Comparison of ENCODE assay signal across 11 cellular contexts in the genomic region with DNA sequence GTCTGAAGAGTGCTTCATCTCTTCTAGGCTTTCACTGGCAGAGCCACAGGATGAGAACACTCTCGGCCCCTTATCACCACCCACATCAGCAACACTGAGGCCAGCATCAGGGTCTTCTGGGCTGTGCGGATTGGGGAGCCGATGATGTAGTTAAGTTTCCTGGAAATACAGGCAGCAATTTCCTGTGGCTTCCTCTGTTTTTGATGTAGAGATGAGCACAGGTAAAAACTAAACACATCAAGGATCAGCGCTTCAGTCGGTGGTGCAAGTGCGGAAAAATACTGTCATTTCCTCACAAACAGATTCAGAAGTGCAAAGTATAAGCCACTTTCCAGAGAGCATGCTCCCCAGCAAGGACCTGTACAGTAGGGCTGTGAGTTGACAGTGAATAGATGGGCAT.
DNase-seq lines count a peak whose midpoint lies in the region; ATAC-seq and TF ChIP-seq lines count a peak whose summit lies in the region.
"Had no signal": no experiment of that assay in that cellular context is flagged by ENCODE, and none has a peak within 500 bp of the region (broad histone marks: within the 10 kb centered on the region; RNA-seq: fewer than 3 reads in every experiment).

No MANE protein-coding gene starts in this region.

- peak; percentile 83 for ATAC-seq in CD8-positive, alpha-beta T cell
- peak; percentile 88 for ATAC-seq in activated CD8-positive, alpha-beta T cell treated with anti-CD3 and anti-CD28 coated beads, Interleukin-2, amount 10 ng/mL, durations not matched to agents 7 days and 5 days
- no peak for ATAC-seq in upper lobe of right lung
- ATAC-seq in GM21526 (IDR thresholded peaks at IDR 0.05; ENCODE audit: low FRiP score, unreplicated experiment), result no peak

- no peak for TF ChIP-seq CTCF in CD8-positive, alpha-beta T cell (IDR thresholded peaks at IDR 0.05)
- TF ChIP-seq CTCF in upper lobe of right lung (IDR thresholded peaks at IDR 0.05) (no peak), hepatocyte (IDR thresholded peaks at IDR 0.05; ENCODE audit: poor library complexity) (no peak)

- 81% methylated on average over 6 of the region's 6 CpGs for WGBS in hepatocyte (ENCODE audit: low lambda C conversion rate, missing lambda C conversion rate)

- no peaks in the 10 kb centered on the region for H3K36me3 ChIP-seq in CD8-positive, alpha-beta T cell (ENCODE audit: insufficient read depth, low read length)
- H3K36me3 ChIP-seq in upper lobe of right lung, result no peaks in the 10 kb centered on the region
- no peaks in the 10 kb centered on the region for H3K36me3 ChIP-seq in hepatocyte (replicated peaks; ENCODE audit: insufficient read depth, low read depth)
- H3K36me3 ChIP-seq: spleen had no signal

- H3K4me3 ChIP-seq in CD8-positive, alpha-beta T cell (ENCODE audit: low read depth, low read length), result peak overlapping the region; percentile 14
- no peak overlapping the region for H3K4me3 ChIP-seq in upper lobe of right lung
- no peak overlapping the region for H3K4me3 ChIP-seq in hepatocyte
- H3K4me3 ChIP-seq: spleen had no signal

- no peaks in the 10 kb centered on the region for H3K9me2 ChIP-seq in hepatocyte (replicated peaks; ENCODE audit: insufficient read depth)

- DNase-seq in CD8-positive, alpha-beta T cell, result peak; percentile 33 to 87 (median 70)
- peak; percentile 92 for DNase-seq in activated CD8-positive, alpha-beta T cell treated with anti-CD3 and anti-CD28 coated beads, Interleukin-2, amount 10 ng/mL, durations not matched to agents 7 days and 5 days
- DNase-seq in activated naive CD8-positive, alpha-beta T cell treated with anti-CD3 and anti-CD28 coated beads, Interleukin-2, amount 50 U/mL, for 16 hours (ENCODE audit: low read depth, low spot score), result peak; percentile 62
- peak; percentile 41 to 74 (median 53) for DNase-seq in stimulated activated CD4-positive, alpha-beta T cell treated with anti-CD3 and anti-CD28 coated beads, TNF-alpha, amount 100 ng/mL, for 24 hours (ENCODE audit: low read depth in 3 of 3)
- DNase-seq in anterior cingulate cortex (lab: John Stamatoyannopoulos, UW) (no peak), upper lobe of right lung (no peak), hepatocyte (ENCODE audit: low spot score) (no peak)
- DNase-seq: GF-D8, NCI-H2029 treated with DMSO at 0.1 percent for 48 hours, spleen had no signal

- no peak overlapping the region for H3K4me2 ChIP-seq in hepatocyte

- H3K27me3 ChIP-seq in CD8-positive, alpha-beta T cell (ENCODE audit: insufficient read depth, low read length), result no peaks in the 10 kb centered on the region
- no peaks in the 10 kb centered on the region for H3K27me3 ChIP-seq in upper lobe of right lung
- no peaks in the 10 kb centered on the region for H3K27me3 ChIP-seq in hepatocyte
- H3K27me3 ChIP-seq: spleen had no signal

- no peaks in the 10 kb centered on the region for H3K79me2 ChIP-seq in hepatocyte

- CTCF ChIA-PET in CD8-positive, alpha-beta T cell (lab: Charles Lee), result interaction anchor here (1.3 to 1.8 kb wide), 2 partner anchors 10 to 40 kb away, joined by 3 to 5 read pairs; no protein-coding TSS in a partner anchor
- CTCF ChIA-PET in activated CD8-positive, alpha-beta T cell treated with anti-CD3 and anti-CD28 coated beads, Interleukin-2, amount 10 ng/mL, durations not matched to agents 7 days and 5 days (lab: Charles Lee), result interaction anchor here (1.2 to 2.6 kb wide), 4 partner anchors 14 to 40 kb away, joined by 3 to 13 read pairs (median 6); no protein-coding TSS in a partner anchor

- POLR2A ChIA-PET in CD8-positive, alpha-beta T cell (lab: Charles Lee), result interaction anchor here (1.0 to 2.2 kb wide), 2 partner anchors 15 to 40 kb away, joined by 5 to 7 read pairs; no protein-coding TSS in a partner anchor
- POLR2A ChIA-PET in activated CD8-positive, alpha-beta T cell treated with anti-CD3 and anti-CD28 coated beads, Interleukin-2, amount 10 ng/mL, durations not matched to agents 7 days and 5 days (lab: Charles Lee), result interaction anchor here (0.6 to 2.6 kb wide), 9 partner anchors 11 to 57 kb away, joined by 3 to 12 read pairs (median 8); no protein-coding TSS in a partner anchor

- peaks cover 9% of the 10 kb centered on the region for H3K36me3 Mint-ChIP-seq in CD8-positive, alpha-beta T cell
- peaks cover 61% of the 10 kb centered on the region for H3K36me3 Mint-ChIP-seq in activated CD8-positive, alpha-beta T cell treated with anti-CD3 and anti-CD28 coated beads, Interleukin-2, amount 10 ng/mL, durations not matched to agents 7 days and 5 days (ENCODE audit: low read depth)

- H3K27me3 Mint-ChIP-seq in CD8-positive, alpha-beta T cell (ENCODE audit: low read depth), result no peaks in the 10 kb centered on the region
- no peaks in the 10 kb centered on the region for H3K27me3 Mint-ChIP-seq in activated CD8-positive, alpha-beta T cell treated with anti-CD3 and anti-CD28 coated beads, Interleukin-2, amount 10 ng/mL, durations not matched to agents 7 days and 5 days (ENCODE audit: low read depth)

- peak overlapping the region; percentile 66 for H3K27ac ChIP-seq in CD8-positive, alpha-beta T cell (ENCODE audit: low read depth, low read length)
- H3K27ac ChIP-seq in upper lobe of right lung (no peak overlapping the region), hepatocyte (no peak overlapping the region)

- intact Hi-C loops in CD8-positive, alpha-beta T cell (cut with DNase I, micrococcal nuclease), result loop anchor here (1.0 to 5.0 kb wide), 8 partner anchors 10 to 63 kb away; a partner anchor contains a TSS
- intact Hi-C loops in upper lobe of right lung (cut with DNase I), result no loop called here

- H2AFZ ChIP-seq in hepatocyte, result no peak overlapping the region

- H3K9me3 ChIP-seq in CD8-positive, alpha-beta T cell (ENCODE audit: low read length), result no peaks in the 10 kb centered on the region
- H3K9me3 ChIP-seq in upper lobe of right lung, result no peaks in the 10 kb centered on the region
- no peaks in the 10 kb centered on the region for H3K9me3 ChIP-seq in hepatocyte (ENCODE audit: low read depth)
- H3K9me3 ChIP-seq: spleen had no signal

- H4K20me1 ChIP-seq in hepatocyte (ENCODE audit: insufficient read depth, poor library complexity, severe bottlenecking), result no peaks in the 10 kb centered on the region

- no peaks in the 10 kb centered on the region for H3K9me3 Mint-ChIP-seq in CD8-positive, alpha-beta T cell
- no peaks in the 10 kb centered on the region for H3K9me3 Mint-ChIP-seq in activated CD8-positive, alpha-beta T cell treated with anti-CD3 and anti-CD28 coated beads, Interleukin-2, amount 10 ng/mL, durations not matched to agents 7 days and 5 days (ENCODE audit: insufficient read depth)

- H3K4me1 Mint-ChIP-seq in CD8-positive, alpha-beta T cell (ENCODE audit: low read depth), result peaks cover 92% of the 10 kb centered on the region
- peaks cover 97% of the 10 kb centered on the region for H3K4me1 Mint-ChIP-seq in activated CD8-positive, alpha-beta T cell treated with anti-CD3 and anti-CD28 coated beads, Interleukin-2, amount 10 ng/mL, durations not matched to agents 7 days and 5 days (ENCODE audit: low read depth)

- H3K4me3 Mint-ChIP-seq in CD8-positive, alpha-beta T cell, result peak overlapping the region; percentile 54
- peak overlapping the region; percentile 57 for H3K4me3 Mint-ChIP-seq in activated CD8-positive, alpha-beta T cell treated with anti-CD3 and anti-CD28 coated beads, Interleukin-2, amount 10 ng/mL, durations not matched to agents 7 days and 5 days

- peaks cover 98% of the 10 kb centered on the region for H3K4me1 ChIP-seq in CD8-positive, alpha-beta T cell (ENCODE audit: insufficient read depth, low read length)
- H3K4me1 ChIP-seq in upper lobe of right lung (peaks cover 8% of the 10 kb centered on the region), hepatocyte (ENCODE audit: insufficient read depth) (peaks cover 14% of the 10 kb centered on the region)

- peak overlapping the region; percentile 95 for H3K27ac Mint-ChIP-seq in CD8-positive, alpha-beta T cell
- peak overlapping the region; percentile 93 for H3K27ac Mint-ChIP-seq in activated CD8-positive, alpha-beta T cell treated with anti-CD3 and anti-CD28 coated beads, Interleukin-2, amount 10 ng/mL, durations not matched to agents 7 days and 5 days

Comparison
In these comparisons a context has a peak if more than half of its experiments do, and no peak if none do; other contexts are left out.
1. ATAC-seq: peak in CD8-positive, alpha-beta T cell (single experiment) and activated CD8-positive, alpha-beta T cell treated with anti-CD3 and anti-CD28 coated beads, Interleukin-2, amount 10 ng/mL, durations not matched to agents 7 days and 5 days (single experiment); none in upper lobe of right lung (single experiment) and GM21526 (single experiment).
2. DNase-seq: peak in CD8-positive, alpha-beta T cell (7 of 7), activated CD8-positive, alpha-beta T cell treated with anti-CD3 and anti-CD28 coated beads, Interleukin-2, amount 10 ng/mL, durations not matched to agents 7 days and 5 days (single experiment), activated naive CD8-positive, alpha-beta T cell treated with anti-CD3 and anti-CD28 coated beads, Interleukin-2, amount 50 U/mL, for 16 hours (single experiment) and stimulated activated CD4-positive, alpha-beta T cell treated with anti-CD3 and anti-CD28 coated beads, TNF-alpha, amount 100 ng/mL, for 24 hours (3 of 3); none in anterior cingulate cortex (0 of 58), upper lobe of right lung (single experiment) and hepatocyte (single experiment).